10 cellular contexts compared by ENCODE assay signal in the genomic region with DNA sequence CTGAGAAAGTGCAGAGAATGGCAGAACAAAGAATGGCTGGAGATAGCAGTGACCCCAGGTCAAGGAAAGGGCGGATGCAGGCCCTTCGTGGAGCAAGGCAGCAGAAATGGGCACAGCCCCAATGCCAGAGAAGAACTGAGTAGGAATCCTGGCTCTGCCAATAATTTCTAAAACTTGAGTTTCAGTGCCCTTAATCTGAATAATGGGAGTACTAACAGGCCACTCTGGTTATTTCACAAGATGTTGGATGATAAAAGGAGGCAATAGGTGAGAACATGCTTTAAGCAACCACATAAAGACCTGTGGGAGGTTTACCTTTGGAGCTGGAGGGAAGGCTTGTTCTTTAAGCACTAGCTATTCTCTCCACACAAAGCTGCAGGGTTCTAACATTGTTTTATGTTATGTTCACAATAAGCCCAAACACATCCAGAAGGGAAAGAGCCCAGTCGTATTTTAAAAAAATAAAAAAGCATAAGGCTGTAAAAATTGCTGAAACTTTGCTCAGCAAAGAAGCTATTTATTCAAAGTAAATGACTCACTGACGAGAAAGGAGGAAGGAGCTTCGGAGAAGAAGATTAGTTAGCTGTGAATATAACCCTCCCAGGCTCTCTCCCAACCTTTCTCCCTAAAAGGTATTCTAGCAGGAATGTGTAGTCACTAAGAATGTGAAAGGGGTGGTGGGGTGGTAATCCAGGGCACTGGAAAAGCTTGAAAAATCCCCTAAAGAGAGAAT.
DNase-seq lines count a peak whose midpoint lies in the region; ATAC-seq and TF ChIP-seq lines count a peak whose summit lies in the region.
"Had no signal": no experiment of that assay in that cellular context is flagged by ENCODE, and none has a peak within 500 bp of the region (broad histone marks: within the 10 kb centered on the region; RNA-seq: fewer than 3 reads in every experiment).

No MANE protein-coding gene starts in this region.

- peak; percentile 86 for DNase-seq in GM23248
- DNase-seq in ascending aorta (ENCODE audit: low spot score in 2 of 2) = no peak
- DNase-seq in hepatocyte (ENCODE audit: low spot score) = peak; percentile 58
- DNase-seq in stimulated activated naive CD4-positive, alpha-beta T cell treated with Interleukin-2 at 50 U/mL for 16 hours (lab: John Stamatoyannopoulos, UW) = no peak
- no peak for DNase-seq in stimulated activated CD4-positive, alpha-beta T cell treated with anti-CD3 and anti-CD28 coated beads, Interleukin-2, amount 100 ng/mL, for 24 hours
- no peak for DNase-seq in OCI-LY7 (ENCODE audit: low spot score)

- peak overlapping the region; percentile 61 for H3K27ac ChIP-seq in GM23248
- peak overlapping the region; percentile 46 to 75 for H3K27ac ChIP-seq in ascending aorta
- peak overlapping the region; percentile 72 for H3K27ac ChIP-seq in hepatocyte
- peak overlapping the region; percentile 30 for H3K27ac ChIP-seq in skeletal muscle tissue (ENCODE audit: low read depth, low read length)
- H3K27ac ChIP-seq in OCI-LY7 (ENCODE audit: low read depth, low read length, poor library complexity, severe bottlenecking) = no peak overlapping the region

- H3K9me3 ChIP-seq in GM23248 (ENCODE audit: low read depth) (no peaks in the 10 kb centered on the region), ascending aorta (no peaks in the 10 kb centered on the region), hepatocyte (ENCODE audit: low read depth) (no peaks in the 10 kb centered on the region), skeletal muscle tissue (ENCODE audit: control insufficient read depth in 3 of 3, low read length in 3 of 3) (no peaks in the 10 kb centered on the region), OCI-LY7 (ENCODE audit: low read length) (no peaks in the 10 kb centered on the region)
- H3K9me3 ChIP-seq: tibial nerve had no signal

- ATAC-seq in HG03135 (IDR thresholded peaks at IDR 0.05; ENCODE audit: unreplicated experiment) = no peak
- ATAC-seq: K562 had no signal

- H3K9me2 ChIP-seq in GM23248 (ENCODE audit: insufficient read depth) (no peaks in the 10 kb centered on the region), hepatocyte (replicated peaks; ENCODE audit: insufficient read depth) (no peaks in the 10 kb centered on the region), OCI-LY7 (ENCODE audit: insufficient read depth, low read length) (no peaks in the 10 kb centered on the region)

- no peaks in the 10 kb centered on the region for H3K27me3 ChIP-seq in GM23248 (replicated peaks; ENCODE audit: insufficient read depth)
- no peaks in the 10 kb centered on the region for H3K27me3 ChIP-seq in ascending aorta
- H3K27me3 ChIP-seq in hepatocyte = no peaks in the 10 kb centered on the region
- H3K27me3 ChIP-seq in skeletal muscle tissue (ENCODE audit: control insufficient read depth in 3 of 3, insufficient read depth in 3 of 3, low read length in 3 of 3) = no peaks in the 10 kb centered on the region
- H3K27me3 ChIP-seq: tibial nerve had no signal

- WGBS in GM23248 (ENCODE audit: low coverage in 1 of 2, low lambda C conversion rate in 2 of 2, missing lambda C conversion rate in 2 of 2), 2 experiments = 15 to 21% methylated on average over 5 of the region's 5 CpGs
- 27% methylated on average over 5 of the region's 5 CpGs for WGBS in hepatocyte (ENCODE audit: low lambda C conversion rate, missing lambda C conversion rate)

- H3K4me3 ChIP-seq in GM23248 (peak overlapping the region; percentile 52), ascending aorta (peak overlapping the region in 1 of 2 donors; percentile 11), hepatocyte (no peak overlapping the region), skeletal muscle tissue (ENCODE audit: low read length in 3 of 3) (no peak overlapping the region), OCI-LY7 (ENCODE audit: low read depth, low read length, poor library complexity, severe bottlenecking) (no peak overlapping the region)
- H3K4me3 ChIP-seq: K562, tibial nerve had no signal

- intact Hi-C loops in ascending aorta (cut with DNase I) = loop anchor here (10.0 kb wide), 1 partner anchor 67 kb away; no protein-coding TSS in a partner anchor
- intact Hi-C loops in OCI-LY7 (cut with micrococcal nuclease; ENCODE audit: unreplicated experiment) = no loop called here

- H3K4me1 ChIP-seq in GM23248 (ENCODE audit: insufficient read depth) (peaks cover 32% of the 10 kb centered on the region), ascending aorta (peaks cover 0 to 14% of the 10 kb centered on the region in 2 donors), hepatocyte (ENCODE audit: insufficient read depth) (peaks cover 14% of the 10 kb centered on the region), skeletal muscle tissue (ENCODE audit: control insufficient read depth in 3 of 3, insufficient read depth in 3 of 3, low read length in 3 of 3) (peaks cover 0 to 6% (median 0%) of the 10 kb centered on the region in 3 donors), OCI-LY7 (ENCODE audit: insufficient read depth, low read length, poor library complexity, severe bottlenecking) (no peaks in the 10 kb centered on the region)

- peak overlapping the region; percentile 46 for H3K9ac ChIP-seq in GM23248
- no peak overlapping the region for H3K9ac ChIP-seq in skeletal muscle tissue (ENCODE audit: low read depth in 1 of 3, low read length in 3 of 3)

- BruUV-seq in OCI-LY7 (replicated peaks; lab: Mats Ljungman, UMichigan) = no TSS peak

- POLR2A ChIA-PET in OCI-LY7 (lab: Charles Lee) = no interaction called here

- peak overlapping the region; percentile 80 for H3K4me2 ChIP-seq in GM23248 (ENCODE audit: unreplicated experiment)
- peak overlapping the region; percentile 50 for H3K4me2 ChIP-seq in hepatocyte
- no peak overlapping the region for H3K4me2 ChIP-seq in OCI-LY7 (ENCODE audit: low read length)

- H3K36me3 ChIP-seq in GM23248 (ENCODE audit: low read depth) (no peaks in the 10 kb centered on the region), ascending aorta (no peaks in the 10 kb centered on the region), hepatocyte (replicated peaks; ENCODE audit: insufficient read depth, low read depth) (no peaks in the 10 kb centered on the region), skeletal muscle tissue (ENCODE audit: control insufficient read depth in 3 of 3, insufficient read depth in 3 of 3, low read length in 3 of 3) (no peaks in the 10 kb centered on the region), OCI-LY7 (ENCODE audit: insufficient read depth, low read length) (no peaks in the 10 kb centered on the region)
- H3K36me3 ChIP-seq: tibial nerve had no signal

- CTCF ChIA-PET in OCI-LY7 (lab: Charles Lee; ENCODE audit: unreplicated experiment) = no interaction called here

- peaks cover 21% of the 10 kb centered on the region for H3F3A ChIP-seq in GM23248 (ENCODE audit: insufficient read depth)

- in situ Hi-C loops in GM23248 (cut with MboI) = no loop called here

- TF ChIP-seq CTCF in ascending aorta (IDR thresholded peaks at IDR 0.05) (no peak), hepatocyte (IDR thresholded peaks at IDR 0.05; ENCODE audit: poor library complexity) (no peak), OCI-LY7 (conservative IDR thresholded peaks at IDR 0.05; ENCODE audit: low read length) (no peak)

- H2AFZ ChIP-seq in GM23248 (peak overlapping the region; percentile 83), hepatocyte (no peak overlapping the region), OCI-LY7 (ENCODE audit: low read length) (no peak overlapping the region)

- no peaks in the 10 kb centered on the region for H4K20me1 ChIP-seq in GM23248 (ENCODE audit: insufficient read depth)
- no peaks in the 10 kb centered on the region for H4K20me1 ChIP-seq in hepatocyte (ENCODE audit: insufficient read depth, poor library complexity, severe bottlenecking)
- no peaks in the 10 kb centered on the region for H4K20me1 ChIP-seq in OCI-LY7 (ENCODE audit: insufficient read depth, low read length)

- H3K79me2 ChIP-seq in GM23248 (ENCODE audit: insufficient read depth) (no peaks in the 10 kb centered on the region), hepatocyte (no peaks in the 10 kb centered on the region), OCI-LY7 (ENCODE audit: insufficient read depth, low read depth, low read length) (no peaks in the 10 kb centered on the region)

Comparison
In these comparisons a context has a peak if more than half of its experiments do, and no peak if none do; other contexts are left out.
1. DNase-seq: peak in GM23248 (single experiment) and hepatocyte (single experiment); none in ascending aorta (0 of 2), stimulated activated naive CD4-positive, alpha-beta T cell treated with Interleukin-2 at 50 U/mL for 16 hours (single experiment), stimulated activated CD4-positive, alpha-beta T cell treated with anti-CD3 and anti-CD28 coated beads, Interleukin-2, amount 100 ng/mL, for 24 hours (0 of 2) and OCI-LY7 (single experiment).